Comparison of ENCODE assay signal across 9 cellular contexts in the genomic region with DNA sequence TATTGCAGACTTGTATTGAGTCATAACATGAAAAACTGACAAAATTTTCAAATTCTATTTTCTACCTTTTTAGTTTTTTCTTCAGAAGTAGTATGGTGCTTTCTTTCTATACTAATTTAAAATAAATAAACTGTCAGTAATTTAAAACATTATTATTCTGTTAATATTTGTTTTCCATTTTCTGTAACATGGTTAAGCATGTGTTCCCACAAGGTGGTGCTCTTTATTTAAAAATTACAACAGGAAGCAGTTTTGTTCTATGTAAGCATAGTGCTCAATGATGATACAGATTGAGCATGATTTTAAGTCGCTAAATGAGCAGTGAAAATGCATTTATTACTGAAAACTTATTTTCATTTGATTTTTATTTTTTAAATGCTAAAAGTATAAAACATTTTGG.
DNase-seq lines count a peak whose midpoint lies in the region; TF ChIP-seq lines count a peak whose summit lies in the region.
"Had no signal": no experiment of that assay in that cellular context is flagged by ENCODE, and none has a peak within 500 bp of the region (broad histone marks: within the 10 kb centered on the region; RNA-seq: fewer than 3 reads in every experiment).

No MANE protein-coding gene starts in this region.

- intact Hi-C loops in dorsolateral prefrontal cortex (cut with DNase I), result loop anchor here (10.0 kb wide), 3 partner anchors 120 to 710 kb away; partner anchors contain the start of genes CCDC59 (in 1 of the 2) and METTL25 (in 1 of the 2)

- no peak overlapping the region for H3K27ac ChIP-seq in dorsolateral prefrontal cortex

- no peaks in the 10 kb centered on the region for H3K9me3 Mint-ChIP-seq in neural crest cell

- H3K27me3 Mint-ChIP-seq in neural crest cell (ENCODE audit: low read depth), result peaks cover 18% of the 10 kb centered on the region

- DNase-seq in A172 (ENCODE audit: low spot score) (peak; percentile 45), GM13976 (ENCODE audit: low spot score) (peak; percentile 43), HT-29 (ENCODE audit: low spot score) (peak; percentile 47), NOMO-1 treated with dmso at 0.1 percent for 144 hours (lab: John Stamatoyannopoulos, UW; ENCODE audit: unreplicated experiment) (peak; percentile 0), dorsolateral prefrontal cortex (no peak), neural crest cell (ENCODE audit: low read depth, low spot score) (no peak), middle frontal gyrus (ENCODE audit: extremely low spot score, low spot score) (no peak)
- DNase-seq in activated CD4-positive, alpha-beta T cell treated with anti-CD3 and anti-CD28 coated beads for 1 hour, result no peak

- H3K4me1 Mint-ChIP-seq in neural crest cell, result no peaks in the 10 kb centered on the region

- no peak overlapping the region for H3K4me3 Mint-ChIP-seq in neural crest cell
- H3K4me3 Mint-ChIP-seq: activated naive CD8-positive, alpha-beta T cell had no signal

- no peak overlapping the region for H3K27ac Mint-ChIP-seq in neural crest cell (ENCODE audit: unreplicated experiment)
- H3K27ac Mint-ChIP-seq: activated naive CD8-positive, alpha-beta T cell had no signal

- no peaks in the 10 kb centered on the region for H3K27me3 ChIP-seq in dorsolateral prefrontal cortex

- no peaks in the 10 kb centered on the region for H3K36me3 Mint-ChIP-seq in neural crest cell (ENCODE audit: low read depth)
- H3K36me3 Mint-ChIP-seq: activated naive CD8-positive, alpha-beta T cell had no signal

- H3K4me3 ChIP-seq in dorsolateral prefrontal cortex, result peak overlapping the region in 1 of 59 donors; percentile 2

- in situ Hi-C loops in GM13976 (cut with MboI; ENCODE audit: low sequenced_read_pairs, unreplicated experiment), result loop anchor here (25.0 kb wide), 1 partner anchor 693 kb away; no protein-coding TSS in a partner anchor

- TF ChIP-seq CTCF in GM13976 (IDR thresholded peaks at IDR 0.05; ENCODE audit: borderline replicate concordance, control extremely low read depth, extremely low read depth, insufficient read depth, missing control alignments) (no peak), dorsolateral prefrontal cortex (IDR thresholded peaks at IDR 0.05 in 54 of 56, conservative IDR thresholded peaks at IDR 0.05 in 2 of 56; ENCODE audit: low read depth in 1 of 56, partially characterized antibody in 56 of 56) (peak; percentile 44 to 93 (median 75)), neural crest cell (conservative IDR thresholded peaks at IDR 0.05) (peak; percentile 78)

Comparison
In these comparisons a context has a peak if more than half of its experiments do, and no peak if none do; other contexts are left out.
1. DNase-seq: peak in A172 (single experiment), GM13976 (single experiment), HT-29 (single experiment) and NOMO-1 treated with dmso at 0.1 percent for 144 hours (single experiment); none in dorsolateral prefrontal cortex (0 of 10), neural crest cell (single experiment), activated CD4-positive, alpha-beta T cell treated with anti-CD3 and anti-CD28 coated beads for 1 hour (single experiment) and middle frontal gyrus (single experiment).